1 cellular context compared by ENCODE assay signal in the genomic region with DNA sequence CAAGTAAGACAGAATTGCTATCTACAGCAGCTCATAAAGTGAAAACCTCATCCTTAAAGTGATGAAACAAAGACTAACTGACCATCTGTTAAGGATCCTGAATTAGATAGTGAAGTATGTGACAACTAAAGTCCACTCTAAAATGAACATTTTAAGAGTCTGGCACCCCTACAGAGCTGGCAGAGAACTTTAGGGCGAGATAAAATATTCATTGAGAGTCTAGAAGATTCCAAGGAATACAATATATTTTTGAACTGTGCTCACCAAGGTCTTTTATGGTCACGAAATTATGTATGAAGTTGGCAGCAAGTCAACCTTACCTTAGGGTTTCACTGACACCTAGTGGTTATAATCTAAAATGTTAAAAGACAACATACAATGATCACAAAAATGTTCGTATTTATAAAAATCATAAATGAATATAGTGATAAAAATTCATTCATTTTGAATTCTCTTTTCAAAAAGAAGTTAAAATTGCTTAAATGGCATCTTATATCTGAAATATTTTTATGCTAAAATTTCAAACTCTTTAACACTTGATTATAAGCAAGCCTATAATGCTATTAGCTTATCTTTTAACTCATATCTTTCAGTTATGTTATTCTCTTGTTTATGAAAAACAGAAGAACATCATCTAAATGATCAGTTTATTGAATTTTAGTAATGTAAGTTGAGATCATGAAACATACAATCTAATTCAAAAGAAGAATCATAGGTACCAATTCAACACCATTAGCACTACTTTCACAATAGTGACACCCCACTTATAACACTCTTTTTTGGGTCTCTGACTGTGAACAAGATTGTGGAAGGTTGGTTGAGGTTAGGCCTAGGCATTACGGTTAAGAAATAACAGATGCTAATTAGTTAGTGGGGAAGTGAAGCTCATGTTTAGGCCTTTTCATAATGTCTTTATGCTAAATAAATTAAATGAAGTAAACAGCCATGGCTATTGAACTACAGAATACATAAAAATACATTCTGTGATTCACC.
TF ChIP-seq lines count a peak whose summit lies in the region.

No MANE protein-coding gene starts in this region.

TF ChIP-seq in GM23338, 12 proteins besides CTCF, POLR2A, EP300 and RAD21:
- no peak for TF ChIP-seq POLR2AphosphoS5 (IDR thresholded peaks at IDR 0.05; ENCODE audit: low read depth)
- no peak for TF ChIP-seq EZH2 (IDR thresholded peaks at IDR 0.05; ENCODE audit: low read depth, unreplicated experiment)
- no peak for TF ChIP-seq ZNF462 (CRISPR knock-in tag; IDR thresholded peaks at IDR 0.05)
- no peak for TF ChIP-seq ZNF331 (CRISPR knock-in tag; IDR thresholded peaks at IDR 0.05; ENCODE audit: low read depth)
- TF ChIP-seq ZNF114 (CRISPR knock-in tag; IDR thresholded peaks at IDR 0.05) = no peak
- TF ChIP-seq REST (IDR thresholded peaks at IDR 0.05; ENCODE audit: unreplicated experiment) = no peak
- TF ChIP-seq, protein P1, sequence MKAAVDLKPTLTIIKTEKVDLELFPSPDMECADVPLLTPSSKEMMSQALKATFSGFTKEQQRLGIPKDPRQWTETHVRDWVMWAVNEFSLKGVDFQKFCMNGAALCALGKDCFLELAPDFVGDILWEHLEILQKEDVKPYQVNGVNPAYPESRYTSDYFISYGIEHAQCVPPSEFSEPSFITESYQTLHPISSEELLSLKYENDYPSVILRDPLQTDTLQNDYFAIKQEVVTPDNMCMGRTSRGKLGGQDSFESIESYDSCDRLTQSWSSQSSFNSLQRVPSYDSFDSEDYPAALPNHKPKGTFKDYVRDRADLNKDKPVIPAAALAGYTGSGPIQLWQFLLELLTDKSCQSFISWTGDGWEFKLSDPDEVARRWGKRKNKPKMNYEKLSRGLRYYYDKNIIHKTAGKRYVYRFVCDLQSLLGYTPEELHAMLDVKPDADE (IDR thresholded peaks at IDR 0.05) = no peak
- TF ChIP-seq JUNB (IDR thresholded peaks at IDR 0.05; ENCODE audit: unreplicated experiment) = no peak
- no peak for TF ChIP-seq EZH2phosphoT487 (IDR thresholded peaks at IDR 0.05; ENCODE audit: unreplicated experiment)
- no peak for TF ChIP-seq STAT1 (IDR thresholded peaks at IDR 0.05; ENCODE audit: unreplicated experiment)
- TF ChIP-seq CREB1 (CRISPR knock-in tag; IDR thresholded peaks at IDR 0.05; ENCODE audit: low read depth) = no peak
- no peak for TF ChIP-seq NANOG (IDR thresholded peaks at IDR 0.05; ENCODE audit: borderline replicate concordance)
